In the genomic region with DNA sequence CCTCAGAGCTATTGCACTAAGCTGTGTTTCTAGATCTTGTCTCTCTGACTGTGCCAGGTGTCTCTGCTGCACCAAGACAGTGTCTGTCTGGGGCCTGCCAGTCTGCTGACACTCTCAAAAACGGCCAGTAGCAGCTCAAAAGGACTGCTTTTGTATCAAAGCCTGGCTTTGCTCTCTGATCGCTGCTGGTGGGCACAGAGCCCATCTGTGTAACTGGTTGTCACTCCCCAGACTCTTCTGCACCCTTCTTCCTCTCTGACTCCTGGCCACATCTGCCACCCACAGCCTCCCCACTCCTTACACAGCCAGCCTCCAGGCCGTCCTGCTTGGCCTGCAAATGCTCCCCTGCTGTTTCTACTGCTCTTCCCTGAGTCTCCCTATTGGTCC, we compare ENCODE assay signal across 11 cellular contexts. TPM values are rescaled to one million over a fixed set of nuclear protein-coding genes. Genes with fewer than 3 reads are reported as not detected.
DNase-seq lines count a peak whose midpoint lies in the region; ATAC-seq and TF ChIP-seq lines count a peak whose summit lies in the region.
"Had no signal": no experiment of that assay in that cellular context is flagged by ENCODE, and none has a peak within 500 bp of the region (broad histone marks: within the 10 kb centered on the region; RNA-seq: fewer than 3 reads in every experiment).

No MANE protein-coding gene starts in this region.

- H3K27ac Mint-ChIP-seq in stimulated activated naive CD8-positive, alpha-beta T cell treated with anti-CD3 and anti-CD28 coated beads, Interleukin-15, Interleukin-2, amounts not matched to agents 100 ng/mL and 50 ng/mL, for 24 hours, result peak overlapping the region; percentile 23
- H3K27ac Mint-ChIP-seq in nephron progenitor cell, result peak overlapping the region; percentile 87

- no peak for DNase-seq in stimulated activated naive CD8-positive, alpha-beta T cell treated with anti-CD3 and anti-CD28 coated beads, Interleukin-15, Interleukin-2, amounts not matched to agents 100 U/mL and 50 U/mL, for 24 hours
- peak in 20 of 61 donors; percentile 10 to 54 (median 32) for DNase-seq in caudate nucleus (lab: John Stamatoyannopoulos, UW)
- no peak for DNase-seq in nephron progenitor cell
- DNase-seq in RKO (ENCODE audit: low spot score), result no peak
- DNase-seq in body of pancreas, result no peak
- no peak for DNase-seq in NCI-H2196 (lab: John Stamatoyannopoulos, UW; ENCODE audit: unreplicated experiment)
- DNase-seq in 8988T, result no peak
- DNase-seq: activated T-cell treated with anti-CD3 and anti-CD28 coated beads, Interleukin-2, amount 50 U/mL, for 1 hour; effector CD4-positive, alpha-beta T cell; NCI-H510A treated with DMSO at 0.1 percent for 48 hours had no signal

- no peaks in the 10 kb centered on the region for H3K9me3 ChIP-seq in body of pancreas

- ATAC-seq in stimulated activated naive CD8-positive, alpha-beta T cell treated with anti-CD3 and anti-CD28 coated beads, Interleukin-15, Interleukin-2, amounts not matched to agents 100 U/mL and 50 U/mL, for 24 hours, result no peak
- no peak for ATAC-seq in body of pancreas

- WGBS in body of pancreas, 2 donors, result 58 to 74% methylated on average over 3 of the region's 3 CpGs

- no peak for TF ChIP-seq POLR2A in body of pancreas (IDR thresholded peaks at IDR 0.05)

- no peak overlapping the region for H3K4me3 Mint-ChIP-seq in stimulated activated naive CD8-positive, alpha-beta T cell treated with anti-CD3 and anti-CD28 coated beads, Interleukin-15, Interleukin-2, amounts not matched to agents 100 ng/mL and 50 ng/mL, for 24 hours
- no peak overlapping the region for H3K4me3 Mint-ChIP-seq in nephron progenitor cell

- peaks cover 53% of the 10 kb centered on the region for H3K4me1 Mint-ChIP-seq in stimulated activated naive CD8-positive, alpha-beta T cell treated with anti-CD3 and anti-CD28 coated beads, Interleukin-15, Interleukin-2, amounts not matched to agents 100 ng/mL and 50 ng/mL, for 24 hours (ENCODE audit: low read depth)
- H3K4me1 Mint-ChIP-seq in nephron progenitor cell, result peaks cover 54% of the 10 kb centered on the region

- H3K4me3 ChIP-seq in body of pancreas, result no peak overlapping the region

- H3K27ac ChIP-seq in caudate nucleus (ENCODE audit: low read depth, low read length), result peak overlapping the region; percentile 7
- no peak overlapping the region for H3K27ac ChIP-seq in body of pancreas

- peaks cover 47% of the 10 kb centered on the region for H3K36me3 Mint-ChIP-seq in stimulated activated naive CD8-positive, alpha-beta T cell treated with anti-CD3 and anti-CD28 coated beads, Interleukin-15, Interleukin-2, amounts not matched to agents 100 ng/mL and 50 ng/mL, for 24 hours (ENCODE audit: low read depth)
- H3K36me3 Mint-ChIP-seq in nephron progenitor cell (ENCODE audit: low read depth), result peaks cover 34% of the 10 kb centered on the region

- no peaks in the 10 kb centered on the region for H3K27me3 ChIP-seq in body of pancreas

- peaks cover 1 to 3% of the 10 kb centered on the region in 2 donors for H3K36me3 ChIP-seq in body of pancreas (replicated peaks in 1 of 2; ENCODE audit: insufficient read depth in 1 of 2, low read depth in 2 of 2)

- intact Hi-C loops in body of pancreas (cut with DNase I), result no loop called here

- TF ChIP-seq CTCF in nephron progenitor cell (IDR thresholded peaks at IDR 0.05), result no peak
- TF ChIP-seq CTCF in body of pancreas (IDR thresholded peaks at IDR 0.05), result no peak

- no peaks in the 10 kb centered on the region for H3K27me3 Mint-ChIP-seq in stimulated activated naive CD8-positive, alpha-beta T cell treated with anti-CD3 and anti-CD28 coated beads, Interleukin-15, Interleukin-2, amounts not matched to agents 100 ng/mL and 50 ng/mL, for 24 hours
- no peaks in the 10 kb centered on the region for H3K27me3 Mint-ChIP-seq in nephron progenitor cell (ENCODE audit: low read depth, poor library complexity)

- H3K9me3 Mint-ChIP-seq in stimulated activated naive CD8-positive, alpha-beta T cell treated with anti-CD3 and anti-CD28 coated beads, Interleukin-15, Interleukin-2, amounts not matched to agents 100 ng/mL and 50 ng/mL, for 24 hours, result no peaks in the 10 kb centered on the region
- H3K9me3 Mint-ChIP-seq in nephron progenitor cell, result no peaks in the 10 kb centered on the region

- H3K4me1 ChIP-seq in body of pancreas, result peaks cover 23% of the 10 kb centered on the region

RNA-seq across cellular contexts. Expression of gene MED15, which starts 26.5 kb away (rescaled TPM):
- 10 to 100 TPM; 31.6 to 36.9 TPM for total RNA-seq in body of pancreas

RNA-seq across cellular contexts. Expression of gene KLHL22, which starts 38.3 kb away (rescaled TPM):
- 10 to 100 TPM; 10.1 to 11.9 TPM for total RNA-seq in body of pancreas
